Comparison of ENCODE assay signal across 8 cellular contexts in the genomic region with DNA sequence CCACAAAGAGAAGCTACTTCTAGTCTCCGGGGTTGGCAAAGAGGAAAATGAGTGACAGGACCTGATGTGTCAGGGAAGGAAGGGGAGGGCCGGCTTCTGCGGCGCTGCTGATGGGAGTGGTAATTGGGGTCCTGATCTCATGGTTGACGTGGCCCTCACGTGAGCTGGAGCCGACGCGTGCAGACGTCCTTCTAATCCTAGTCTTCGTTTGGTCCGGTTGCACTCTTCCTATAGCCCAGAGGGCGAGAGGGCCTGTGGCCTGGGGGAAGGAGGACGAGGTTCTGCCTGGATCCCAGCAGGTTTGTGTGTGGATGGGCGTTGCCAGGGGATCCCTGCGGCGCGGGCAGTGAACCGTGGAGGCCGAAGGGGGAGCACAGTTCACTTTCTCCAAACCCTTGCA.
DNase-seq lines count a peak whose midpoint lies in the region; TF ChIP-seq lines count a peak whose summit lies in the region.

TSS of gene ARMCX1 (plus strand) at position 186 of the 400 bp plus-strand sequence. CDS start 2,384 bp downstream, outside the sequence.

- H3K9me3 ChIP-seq in mucosa of stomach (ENCODE audit: control insufficient read depth, low read length) = no peaks in the 10 kb centered on the region
- no peaks in the 10 kb centered on the region for H3K9me3 ChIP-seq in stomach smooth muscle (ENCODE audit: control insufficient read depth in 2 of 2, low read length in 2 of 2)

- H3K4me1 ChIP-seq in mucosa of stomach (ENCODE audit: control insufficient read depth, insufficient read depth, low read length) = no peaks in the 10 kb centered on the region
- H3K4me1 ChIP-seq in stomach smooth muscle (ENCODE audit: control insufficient read depth, insufficient read depth, low read length) = no peaks in the 10 kb centered on the region

- H3K27me3 ChIP-seq in mucosa of stomach (ENCODE audit: control insufficient read depth, insufficient read depth, low read length) (no peaks in the 10 kb centered on the region), stomach smooth muscle (ENCODE audit: control insufficient read depth in 1 of 2, insufficient read depth in 2 of 2, low read length in 2 of 2) (peaks cover 0 to 2% of the 10 kb centered on the region in 2 donors)

- H3K4me3 ChIP-seq in fibroblast of pulmonary artery (replicated peaks; ENCODE audit: low read depth, low read length) (peak within 1 kb of the TSS; percentile 76), mucosa of stomach (ENCODE audit: low read length) (peak within 1 kb of the TSS; percentile 56), stomach smooth muscle (ENCODE audit: low read length in 2 of 2) (peak within 1 kb of the TSS; percentile 79 to 80)

- H3K27ac ChIP-seq in stomach smooth muscle (ENCODE audit: low read length) = peak within 1 kb of the TSS; percentile 82

- H3K36me3 ChIP-seq in mucosa of stomach (ENCODE audit: control insufficient read depth, insufficient read depth, low read length) (no peaks in the 10 kb centered on the region), stomach smooth muscle (ENCODE audit: control insufficient read depth in 2 of 2, insufficient read depth in 2 of 2, low read length in 2 of 2) (peaks cover 0 to 5% of the 10 kb centered on the region in 2 donors)

- peak within 1 kb of the TSS; percentile 73 for H3K9ac ChIP-seq in mucosa of stomach (ENCODE audit: low read length)
- peak within 1 kb of the TSS; percentile 74 to 78 for H3K9ac ChIP-seq in stomach smooth muscle (ENCODE audit: low read length in 2 of 2)

- TF ChIP-seq CTCF in fibroblast of pulmonary artery (IDR thresholded peaks at IDR 0.05; ENCODE audit: low read length, missing control alignments) = no peak
- no peak for TF ChIP-seq CTCF in GM13977 (IDR thresholded peaks at IDR 0.05; ENCODE audit: extremely low read depth, insufficient read depth, missing control alignments)

- in situ Hi-C loops in GM13977 (cut with MboI; ENCODE audit: low pct_unique_long_range_greater_than_20kb, low sequenced_read_pairs, unreplicated experiment) = no loop called here

- peak; percentile 68 for DNase-seq in DMS79 treated with DMSO at 0.1 percent for 48 hours (lab: John Stamatoyannopoulos, UW)
- DNase-seq in NCI-H128 (lab: John Stamatoyannopoulos, UW; ENCODE audit: unreplicated experiment) = peak; percentile 0
- peak; percentile 32 to 44 for DNase-seq in activated T-cell treated with anti-CD3 and anti-CD28 coated beads, Interleukin-2, amount 50 U/mL, for 48 hours
- peak; percentile 85 for DNase-seq in fibroblast of pulmonary artery (ENCODE audit: low read depth)
- DNase-seq in SW 1271 (lab: John Stamatoyannopoulos, UW) = no peak
- DNase-seq in GM13977 (ENCODE audit: low spot score) = no peak

Comparison
In these comparisons a context has a peak if more than half of its experiments do, and no peak if none do; other contexts are left out.
1. DNase-seq: peak in DMS79 treated with DMSO at 0.1 percent for 48 hours (single experiment), NCI-H128 (single experiment), activated T-cell treated with anti-CD3 and anti-CD28 coated beads, Interleukin-2, amount 50 U/mL, for 48 hours (2 of 2) and fibroblast of pulmonary artery (single experiment); none in SW 1271 (0 of 2) and GM13977 (single experiment).
2. Peak in every context shown above with its lines, with median percentiles within 50 percentile points of each other: H3K4me3 ChIP-seq.